Comparison of ENCODE assay signal across 13 cellular contexts in genomic region chr2:233270366-233270765, GRCh38. TPM values are rescaled to one million over a fixed set of nuclear protein-coding genes. Genes with fewer than 3 reads are reported as not detected.
DNase-seq lines count a peak whose midpoint lies in the region; TF ChIP-seq lines count a peak whose summit lies in the region.
"Had no signal": no experiment of that assay in that cellular context is flagged by ENCODE, and none has a peak within 500 bp of the region (broad histone marks: within the 10 kb centered on the region; RNA-seq: fewer than 3 reads in every experiment).

No MANE protein-coding gene starts in this region.

- peaks cover 0 to 66% (median 29%) of the 10 kb centered on the region in 4 donors for H3K36me3 ChIP-seq in transverse colon
- no peaks in the 10 kb centered on the region for H3K36me3 ChIP-seq in uterus
- H3K36me3 ChIP-seq in tibial artery: peaks cover 59 to 95% (median 93%) of the 10 kb centered on the region in 3 donors

- intact Hi-C loops in activated CD4-positive, alpha-beta memory T cell treated with anti-CD3 and anti-CD28 coated beads for 36 hours (cut with micrococcal nuclease): loop anchor here (5.0 kb wide), 1 partner anchor 172 kb away; no protein-coding TSS in a partner anchor
- intact Hi-C loops in transverse colon (cut with DNase I; ENCODE audit: low total_unique reads) (loop anchor here (10.0 kb wide), 1 partner anchor 184 kb away; no protein-coding TSS in a partner anchor), uterus (cut with DNase I; ENCODE audit: low total_unique reads) (no loop called here), tibial artery (cut with DNase I; ENCODE audit: low total_unique reads) (loop anchor here (10.0 kb wide), 1 partner anchor 174 kb away; no protein-coding TSS in a partner anchor)

- DNase-seq in activated gamma-delta T cell treated with Interleukin-2 at 50 U/mL for 16 hours (peak; percentile 34), activated gamma-delta T cell (lab: John Stamatoyannopoulos, UW) (no peak), immature natural killer cell (peak; percentile 30 to 49 (median 46)), transverse colon (no peak), NCI-H69 (lab: John Stamatoyannopoulos, UW) (no peak), uterus (no peak), tibial artery (no peak)
- no peak for DNase-seq in activated CD4-positive, alpha-beta memory T cell treated with anti-CD3 and anti-CD28 coated beads for 36 hours
- DNase-seq: hippocampal formation, left cardiac atrium, T1000 had no signal

- H3K4me3 Mint-ChIP-seq in activated CD4-positive, alpha-beta memory T cell treated with anti-CD3 and anti-CD28 coated beads for 36 hours: no peak overlapping the region
- H3K4me3 Mint-ChIP-seq in immature natural killer cell: peak overlapping the region; percentile 78 to 91 (median 84)

- peaks cover 72% of the 10 kb centered on the region for H3K36me3 Mint-ChIP-seq in activated CD4-positive, alpha-beta memory T cell treated with anti-CD3 and anti-CD28 coated beads for 36 hours
- peaks cover 46 to 64% (median 55%) of the 10 kb centered on the region in 3 donors for H3K36me3 Mint-ChIP-seq in immature natural killer cell

- H3K4me1 ChIP-seq in transverse colon: no peaks in the 10 kb centered on the region
- no peaks in the 10 kb centered on the region for H3K4me1 ChIP-seq in uterus
- no peaks in the 10 kb centered on the region for H3K4me1 ChIP-seq in tibial artery

- TF ChIP-seq POLR2A in transverse colon (IDR thresholded peaks at IDR 0.05): no peak
- TF ChIP-seq POLR2A in uterus (IDR thresholded peaks at IDR 0.05): no peak

- POLR2A ChIA-PET in activated CD4-positive, alpha-beta memory T cell treated with anti-CD3 and anti-CD28 coated beads for 36 hours (lab: Charles Lee): interaction anchor here (0.7 to 1.1 kb wide), 2 partner anchors 19 to 210 kb away, joined by 3 read pairs; partner anchors contain the start of genes ATG16L1 and INPP5D

- CTCF ChIA-PET in activated CD4-positive, alpha-beta memory T cell treated with anti-CD3 and anti-CD28 coated beads for 36 hours (lab: Charles Lee): interaction anchor here (0.6 to 2.5 kb wide), 2 partner anchors 18 to 173 kb away, joined by 5 to 11 read pairs; partner anchors contain the start of gene ATG16L1

- H3K9me3 ChIP-seq in transverse colon (no peaks in the 10 kb centered on the region), uterus (no peaks in the 10 kb centered on the region), tibial artery (no peaks in the 10 kb centered on the region)

- peak overlapping the region; percentile 94 for H3K27ac Mint-ChIP-seq in activated CD4-positive, alpha-beta memory T cell treated with anti-CD3 and anti-CD28 coated beads for 36 hours
- H3K27ac Mint-ChIP-seq in immature natural killer cell: peak overlapping the region; percentile 95 to 100 (median 98)

- no peak for TF ChIP-seq EP300 in transverse colon (IDR thresholded peaks at IDR 0.05; ENCODE audit: low read depth)

- H3K4me3 ChIP-seq in transverse colon: no peak overlapping the region
- H3K4me3 ChIP-seq in uterus: no peak overlapping the region
- no peak overlapping the region for H3K4me3 ChIP-seq in tibial artery
- H3K4me3 ChIP-seq: coronary artery had no signal

- peaks cover 75% of the 10 kb centered on the region for H3K4me1 Mint-ChIP-seq in activated CD4-positive, alpha-beta memory T cell treated with anti-CD3 and anti-CD28 coated beads for 36 hours (ENCODE audit: low read depth)
- peaks cover 59 to 74% of the 10 kb centered on the region in 2 donors for H3K4me1 Mint-ChIP-seq in immature natural killer cell

- H3K9me3 Mint-ChIP-seq in activated CD4-positive, alpha-beta memory T cell treated with anti-CD3 and anti-CD28 coated beads for 36 hours: no peaks in the 10 kb centered on the region
- no peaks in the 10 kb centered on the region for H3K9me3 Mint-ChIP-seq in immature natural killer cell

- H3K27me3 ChIP-seq in transverse colon (no peaks in the 10 kb centered on the region), uterus (no peaks in the 10 kb centered on the region), tibial artery (no peaks in the 10 kb centered on the region)

- TF ChIP-seq CTCF in transverse colon (IDR thresholded peaks at IDR 0.05) (no peak), uterus (IDR thresholded peaks at IDR 0.05) (no peak), tibial artery (IDR thresholded peaks at IDR 0.05) (no peak)

- 46 to 70% methylated on average over 5 of the region's 5 CpGs for WGBS in transverse colon (ENCODE audit: low coverage in 1 of 2), 2 donors

- H3K27me3 Mint-ChIP-seq in activated CD4-positive, alpha-beta memory T cell treated with anti-CD3 and anti-CD28 coated beads for 36 hours: no peaks in the 10 kb centered on the region
- peaks cover 7 to 25% (median 16%) of the 10 kb centered on the region in 3 donors for H3K27me3 Mint-ChIP-seq in immature natural killer cell (ENCODE audit: low read depth in 3 of 3)

- H3K27ac ChIP-seq in transverse colon (peak overlapping the region in 3 of 4 donors; percentile 11 to 59 (median 38)), uterus (no peak overlapping the region), tibial artery (no peak overlapping the region)
- H3K27ac ChIP-seq: coronary artery had no signal

- in situ Hi-C loops in transverse colon (cut with MboI; ENCODE audit: low pct_ligation_motif_present in 1 of 4, low pct_unique_long_range_greater_than_20kb in 1 of 4, low sequenced_read_pairs in 3 of 4): loop anchor here in 3 of 4 donors (25.0 kb wide), 1 partner anchor 408 kb away; the partner anchor contains the start of gene SNORC (in 3 of the 3)

RNA-seq across cellular contexts. Expression of gene ATG16L1, which starts 18.9 kb away (rescaled TPM):
- 10 to 100 TPM; 27.0 to 30.5 TPM for total RNA-seq in activated CD4-positive, alpha-beta memory T cell treated with anti-CD3 and anti-CD28 coated beads for 36 hours
- polyA plus RNA-seq in immature natural killer cell: 10 to 100 TPM in 2 of 3 donors, 1 to 10 TPM in 1; 9.3 to 16.4 (median 13.2) TPM
- total RNA-seq in transverse colon (100 to 1,000 TPM in 1 of 4 donors, 10 to 100 TPM in 3; 10.1 to 101 (median 50.3) TPM), uterus (10 to 100 TPM; 26.2 to 42.9 (median 31.9) TPM)

RNA-seq across cellular contexts. Expression of gene SAG, which starts 37.2 kb away (rescaled TPM):
- 1 to 10 TPM in 1 of 2 experiments, under 1 TPM in 1; 0.27 to 1.3 TPM for total RNA-seq in activated CD4-positive, alpha-beta memory T cell treated with anti-CD3 and anti-CD28 coated beads for 36 hours
- polyA plus RNA-seq in immature natural killer cell: not detected
- total RNA-seq in transverse colon: not detected
- under 1 TPM in 1 of 4 donors, not detected in 3; 0.07 TPM for total RNA-seq in uterus
- total RNA-seq: left cardiac atrium, renal cortical epithelial cell had no signal

Comparison
In these comparisons a context has a peak if more than half of its experiments do, and no peak if none do; other contexts are left out.
1. DNase-seq: peak in activated gamma-delta T cell treated with Interleukin-2 at 50 U/mL for 16 hours (single experiment) and immature natural killer cell (3 of 3); none in activated gamma-delta T cell (single experiment), activated CD4-positive, alpha-beta memory T cell treated with anti-CD3 and anti-CD28 coated beads for 36 hours (single experiment), transverse colon (single experiment), NCI-H69 (single experiment), uterus (0 of 2) and tibial artery (0 of 2).
2. H3K27ac ChIP-seq: peak in transverse colon (3 of 4); none in uterus (0 of 2) and tibial artery (0 of 2).